ENCODE assay signal across 8 cellular contexts in the genomic region with DNA sequence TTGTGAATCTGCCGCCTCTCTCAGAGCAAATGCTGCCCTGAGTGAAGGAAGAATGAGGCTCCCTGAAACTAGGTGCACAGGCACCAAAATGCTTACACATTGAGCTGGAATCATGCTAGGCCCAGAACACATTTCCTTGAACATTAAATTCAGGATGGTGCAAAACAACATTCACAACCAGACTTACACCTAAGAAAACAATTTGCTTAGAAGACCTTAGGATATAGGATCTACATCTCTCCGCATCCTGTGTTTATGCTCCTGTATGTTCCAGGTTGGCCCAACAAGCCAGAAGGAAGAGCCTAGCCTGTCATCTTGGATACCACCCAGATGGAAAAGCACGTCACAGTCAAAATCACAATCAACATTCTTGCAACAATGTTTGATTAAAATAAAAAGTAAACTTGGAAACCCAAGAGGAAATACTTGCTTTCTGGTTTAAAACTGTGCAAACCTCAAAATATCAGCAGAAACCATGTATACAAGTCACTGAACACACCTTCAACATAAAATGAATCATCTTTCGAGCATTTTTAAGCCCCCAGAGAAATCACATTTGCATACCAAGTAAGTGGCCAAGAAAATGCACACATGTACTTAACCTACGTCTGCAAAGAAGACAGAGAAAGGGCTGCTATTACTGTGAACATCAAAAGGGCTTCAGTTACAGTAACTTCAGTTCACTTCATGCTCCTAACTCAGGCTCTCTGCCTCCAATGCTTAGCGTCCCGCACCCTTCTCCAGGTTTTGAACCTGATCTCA. TPM values are rescaled to one million over a fixed set of nuclear protein-coding genes. Genes with fewer than 3 reads are reported as not detected.
DNase-seq lines count a peak whose midpoint lies in the region; ATAC-seq and TF ChIP-seq lines count a peak whose summit lies in the region.

No MANE protein-coding gene starts in this region.

- H3K4me2 ChIP-seq in SK-N-SH, result peak overlapping the region; percentile 96

- H3K27ac Mint-ChIP-seq in activated naive CD4-positive, alpha-beta T cell treated with anti-CD3 and anti-CD28 coated beads, Interleukin-2, amount 50 U/mL, for 24 hours, result peak overlapping the region; percentile 42

- H3K4me1 Mint-ChIP-seq in activated naive CD4-positive, alpha-beta T cell treated with anti-CD3 and anti-CD28 coated beads, Interleukin-2, amount 50 U/mL, for 24 hours, result peaks cover 38% of the 10 kb centered on the region

- no peak for TF ChIP-seq POLR2A in sigmoid colon (IDR thresholded peaks at IDR 0.05)

- H3K9me2 ChIP-seq in SK-N-SH, result no peaks in the 10 kb centered on the region

- H3F3A ChIP-seq in SK-N-SH (replicated peaks; ENCODE audit: insufficient read depth), result peaks cover 38% of the 10 kb centered on the region

- intact Hi-C loops in sigmoid colon (cut with DNase I), result no loop called here

- peak overlapping the region; percentile 94 for H3K9ac ChIP-seq in SK-N-SH

- CTCF ChIA-PET in SK-N-SH (lab: Yijun Ruan, JAX), result interaction anchor here (0.8 to 9.2 kb wide), 17 partner anchors 11 to 736 kb away, joined by 3 to 124 read pairs (median 5); no protein-coding TSS in a partner anchor

- POLR2A ChIA-PET in SK-N-SH (lab: Yijun Ruan, JAX), result interaction anchor here (0.6 kb wide), 1 partner anchor 716 kb away, joined by 3 read pairs; no protein-coding TSS in a partner anchor

- no peaks in the 10 kb centered on the region for H3K9me3 Mint-ChIP-seq in activated naive CD4-positive, alpha-beta T cell treated with anti-CD3 and anti-CD28 coated beads, Interleukin-2, amount 50 U/mL, for 24 hours

- H3K4me3 ChIP-seq in SK-N-SH (ENCODE audit: low read depth in 2 of 2, low read length in 1 of 2), result peak overlapping the region; percentile 84 to 87
- peak overlapping the region; percentile 52 to 71 (median 58) for H3K4me3 ChIP-seq in sigmoid colon

- H4K20me1 ChIP-seq in SK-N-SH (ENCODE audit: insufficient read depth), result peaks cover 47% of the 10 kb centered on the region

- peak; percentile 35 for ATAC-seq in HG02759 (IDR thresholded peaks at IDR 0.05; ENCODE audit: unreplicated experiment)

- DNase-seq in activated naive CD4-positive, alpha-beta T cell treated with anti-CD3 and anti-CD28 coated beads, Interleukin-2, amount 50 U/mL, for 16 hours, result no peak
- DNase-seq in SK-N-SH, result peak; percentile 23
- DNase-seq in fibroblast of gingiva (ENCODE audit: low read depth), result peak; percentile 14
- no peak for DNase-seq in sigmoid colon
- DNase-seq in cerebellum (ENCODE audit: low spot score), result no peak
- no peak for DNase-seq in KG1 (lab: John Stamatoyannopoulos, UW)

- peaks cover 23 to 24% of the 10 kb centered on the region in 2 experiments for H3K4me1 ChIP-seq in SK-N-SH (ENCODE audit: control insufficient read depth in 1 of 2, insufficient read depth in 2 of 2, low read depth in 1 of 2, low read length in 1 of 2)
- peaks cover 0 to 36% (median 26%) of the 10 kb centered on the region in 4 donors for H3K4me1 ChIP-seq in sigmoid colon

- peak overlapping the region; percentile 88 for H3K4me3 Mint-ChIP-seq in activated naive CD4-positive, alpha-beta T cell treated with anti-CD3 and anti-CD28 coated beads, Interleukin-2, amount 50 U/mL, for 24 hours

- H3K27ac ChIP-seq in SK-N-SH (ENCODE audit: low read depth in 2 of 2, low read length in 1 of 2) (peak overlapping the region; percentile 19 to 90), sigmoid colon (peak overlapping the region in 3 of 4 donors; percentile 67 to 83 (median 80))

- TF ChIP-seq EP300 in SK-N-SH (IDR thresholded peaks at IDR 0.05; ENCODE audit: borderline replicate concordance in 1 of 2, low read depth in 1 of 2, low read length in 1 of 2) (no peak), sigmoid colon (IDR thresholded peaks at IDR 0.05) (no peak)

- H3K36me3 Mint-ChIP-seq in activated naive CD4-positive, alpha-beta T cell treated with anti-CD3 and anti-CD28 coated beads, Interleukin-2, amount 50 U/mL, for 24 hours, result no peaks in the 10 kb centered on the region

- TF ChIP-seq RAD21 in SK-N-SH (IDR thresholded peaks at IDR 0.05; ENCODE audit: low read length), result no peak

- H3K36me3 ChIP-seq in SK-N-SH (replicated peaks in 1 of 2; ENCODE audit: control insufficient read depth in 1 of 2, insufficient read depth in 2 of 2, low read length in 1 of 2) (peaks cover 18 to 26% of the 10 kb centered on the region in 2 experiments), sigmoid colon (peaks cover 0 to 14% (median 0%) of the 10 kb centered on the region in 4 donors)

- H3K27me3 ChIP-seq in SK-N-SH (ENCODE audit: insufficient read depth) (no peaks in the 10 kb centered on the region), sigmoid colon (no peaks in the 10 kb centered on the region)

- TF ChIP-seq CTCF in SK-N-SH (IDR thresholded peaks at IDR 0.05) (no peak), sigmoid colon (IDR thresholded peaks at IDR 0.05) (no peak)

- no peak overlapping the region for H2AFZ ChIP-seq in SK-N-SH (ENCODE audit: low read depth)

- H3K9me3 ChIP-seq in SK-N-SH (no peaks in the 10 kb centered on the region), sigmoid colon (no peaks in the 10 kb centered on the region)

- WGBS in SK-N-SH (ENCODE audit: low lambda C conversion rate), result 32% methylated on average over 7 of the region's 7 CpGs
- 5 to 24% methylated on average over 7 of the region's 7 CpGs for WGBS in sigmoid colon, 2 donors

- H3K79me2 ChIP-seq in SK-N-SH (ENCODE audit: insufficient read depth), result peaks cover 64% of the 10 kb centered on the region

- peaks cover 8% of the 10 kb centered on the region for H3K27me3 Mint-ChIP-seq in activated naive CD4-positive, alpha-beta T cell treated with anti-CD3 and anti-CD28 coated beads, Interleukin-2, amount 50 U/mL, for 24 hours

TF ChIP-seq in SK-N-SH, 30 proteins besides CTCF, POLR2A, EP300 and RAD21:
- no peak for TF ChIP-seq MEF2A (IDR thresholded peaks at IDR 0.05; ENCODE audit: borderline replicate concordance, low read depth)
- TF ChIP-seq, protein P1, sequence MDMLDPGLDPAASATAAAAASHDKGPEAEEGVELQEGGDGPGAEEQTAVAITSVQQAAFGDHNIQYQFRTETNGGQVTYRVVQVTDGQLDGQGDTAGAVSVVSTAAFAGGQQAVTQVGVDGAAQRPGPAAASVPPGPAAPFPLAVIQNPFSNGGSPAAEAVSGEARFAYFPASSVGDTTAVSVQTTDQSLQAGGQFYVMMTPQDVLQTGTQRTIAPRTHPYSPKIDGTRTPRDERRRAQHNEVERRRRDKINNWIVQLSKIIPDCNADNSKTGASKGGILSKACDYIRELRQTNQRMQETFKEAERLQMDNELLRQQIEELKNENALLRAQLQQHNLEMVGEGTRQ (IDR thresholded peaks at IDR 0.05; ENCODE audit: borderline replicate concordance, low read depth, low read length), result no peak
- no peak for TF ChIP-seq EZH2phosphoT487 (IDR thresholded peaks at IDR 0.05; ENCODE audit: borderline replicate concordance, low read depth)
- TF ChIP-seq USF1 (IDR thresholded peaks at IDR 0.05; ENCODE audit: borderline replicate concordance, low read depth), result no peak
- TF ChIP-seq RCOR1 (IDR thresholded peaks at IDR 0.05; ENCODE audit: low read length), result no peak

RNA-seq across cellular contexts. Expression of gene ENC1, which starts 1.6 kb away (rescaled TPM):
- polyA plus RNA-seq in SK-N-SH (2012; rRNA removed), result 20.3 and 23.9 TPM in 2 replicates
- polyA plus RNA-seq in SK-N-SH (2012; cell fraction: cytosol; rRNA removed), result 13.5 and 15.1 TPM in 2 replicates
- polyA plus RNA-seq in SK-N-SH (2012; cell fraction: nucleus; rRNA removed), result 57.1 and 64.1 TPM in 2 replicates
- 10 to 100 TPM in 2 of 4 donors, 1 to 10 TPM in 2; 3.9 to 19.9 (median 8.3) TPM for total RNA-seq in sigmoid colon
- 10 to 100 TPM in 1 of 3 donors, 1 to 10 TPM in 2; 3.6 to 13.0 (median 4.4) TPM for polyA plus RNA-seq in sigmoid colon
- total RNA-seq in cerebellum, result 410 TPM

RNA-seq across cellular contexts. Expression of gene HEXB, which starts 46.1 kb away (rescaled TPM):
- polyA plus RNA-seq in SK-N-SH (2012; rRNA removed), result 75.8 and 80.0 TPM in 2 replicates
- 101 and 149 TPM in 2 replicates for polyA plus RNA-seq in SK-N-SH (2012; cell fraction: cytosol; rRNA removed)
- polyA plus RNA-seq in SK-N-SH (2012; cell fraction: nucleus; rRNA removed), result 50.7 and 56.8 TPM in 2 replicates
- 100 to 1,000 TPM in 2 of 4 donors, 10 to 100 TPM in 2; 76.2 to 132 (median 108) TPM for total RNA-seq in sigmoid colon
- polyA plus RNA-seq in sigmoid colon, result 10 to 100 TPM; 51.7 to 97.2 (median 77.9) TPM
- total RNA-seq in cerebellum, result 18.6 TPM

Comparison
In these comparisons a context has a peak if more than half of its experiments do, and no peak if none do; other contexts are left out.
1. DNase-seq: peak in SK-N-SH (single experiment) and fibroblast of gingiva (single experiment); none in activated naive CD4-positive, alpha-beta T cell treated with anti-CD3 and anti-CD28 coated beads, Interleukin-2, amount 50 U/mL, for 16 hours (single experiment), sigmoid colon (single experiment), cerebellum (single experiment) and KG1 (single experiment).
2. RNA of gene ENC1, which starts 1.6 kb away (total RNA-seq): 410 TPM in cerebellum (single experiment); 3.9 to 19.9 TPM in sigmoid colon; every median in the first group is over 10 times any median in the second.